Comparison of ENCODE assay signal across 9 cellular contexts in the genomic region with DNA sequence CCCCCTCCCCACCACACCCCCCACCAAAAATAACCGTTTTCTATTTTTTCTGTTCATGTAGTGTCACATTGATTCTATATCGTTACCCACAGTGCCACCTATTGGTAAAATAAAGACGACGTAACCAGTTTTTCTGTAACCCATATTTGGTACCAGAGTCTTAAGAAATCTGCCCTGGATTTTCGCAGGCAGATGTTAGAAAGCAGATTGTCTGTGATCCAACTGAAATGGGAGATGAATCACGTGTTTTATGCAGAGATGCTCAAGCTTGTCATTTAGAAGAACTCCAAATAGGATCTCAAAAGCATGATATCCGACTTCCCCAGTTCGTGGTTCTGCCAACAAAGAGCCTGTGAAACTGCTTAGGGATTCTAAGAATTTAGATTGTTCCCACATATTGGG.
DNase-seq lines count a peak whose midpoint lies in the region; ATAC-seq and TF ChIP-seq lines count a peak whose summit lies in the region.
"Had no signal": no experiment of that assay in that cellular context is flagged by ENCODE, and none has a peak within 500 bp of the region (broad histone marks: within the 10 kb centered on the region; RNA-seq: fewer than 3 reads in every experiment).

No MANE protein-coding gene starts in this region.

- TF ChIP-seq CTCF in endothelial cell (IDR thresholded peaks at IDR 0.05; ENCODE audit: unreplicated experiment), result peak; percentile 64
- TF ChIP-seq CTCF in mesothelial cell of epicardium (IDR thresholded peaks at IDR 0.05; ENCODE audit: unreplicated experiment), result peak; percentile 73

- H3K9me3 Mint-ChIP-seq in endothelial cell (ENCODE audit: unreplicated experiment), result no peaks in the 10 kb centered on the region
- peaks cover 7% of the 10 kb centered on the region for H3K9me3 Mint-ChIP-seq in mesothelial cell of epicardium
- H3K9me3 Mint-ChIP-seq in stimulated activated effector memory CD8-positive, alpha-beta T cell treated with anti-CD3 and anti-CD28 coated beads, Interleukin-12 subunit alpha, Interleukin-12 subunit beta, amount 100 ng/mL, for 72 hours, result no peaks in the 10 kb centered on the region

- H3K4me1 Mint-ChIP-seq in endothelial cell (ENCODE audit: unreplicated experiment) (peaks cover 7% of the 10 kb centered on the region), mesothelial cell of epicardium (peaks cover 5% of the 10 kb centered on the region)
- H3K4me1 Mint-ChIP-seq in stimulated activated effector memory CD8-positive, alpha-beta T cell treated with anti-CD3 and anti-CD28 coated beads, Interleukin-12 subunit alpha, Interleukin-12 subunit beta, amount 100 ng/mL, for 72 hours, result no peaks in the 10 kb centered on the region

- ATAC-seq in HG02870 (IDR thresholded peaks at IDR 0.05; ENCODE audit: unreplicated experiment) (peak; percentile 80), GM21367 (IDR thresholded peaks at IDR 0.05; ENCODE audit: unreplicated experiment) (no peak)
- ATAC-seq in stimulated activated effector memory CD8-positive, alpha-beta T cell treated with anti-CD3 and anti-CD28 coated beads, Interleukin-12 subunit alpha, Interleukin-12 subunit beta, amount 100 ng/mL, for 72 hours, result no peak

- H3K4me3 Mint-ChIP-seq in endothelial cell (ENCODE audit: unreplicated experiment) (no peak overlapping the region), mesothelial cell of epicardium (no peak overlapping the region)
- no peak overlapping the region for H3K4me3 Mint-ChIP-seq in stimulated activated effector memory CD8-positive, alpha-beta T cell treated with anti-CD3 and anti-CD28 coated beads, Interleukin-12 subunit alpha, Interleukin-12 subunit beta, amount 100 ng/mL, for 72 hours
- H3K4me3 Mint-ChIP-seq: activated naive CD8-positive, alpha-beta T cell had no signal

- DNase-seq in NCI-H446 (lab: John Stamatoyannopoulos, UW) (peak; percentile 5 to 54), NCI-H446 treated with DMSO at 0.1 percent for 48 hours (lab: John Stamatoyannopoulos, UW) (no peak), NCI-H82 (lab: John Stamatoyannopoulos, UW) (peak; percentile 73), endothelial cell (ENCODE audit: low spot score) (no peak), mesothelial cell of epicardium (ENCODE audit: low spot score in 2 of 2, unreplicated experiment in 2 of 2) (no peak)
- no peak for DNase-seq in stimulated activated effector memory CD8-positive, alpha-beta T cell treated with anti-CD3 and anti-CD28 coated beads, Interleukin-12 subunit alpha, Interleukin-12 subunit beta, amount 100 ng/mL, for 72 hours (ENCODE audit: low spot score in 2 of 2)

- H3K27me3 Mint-ChIP-seq in endothelial cell (ENCODE audit: unreplicated experiment) (peaks cover 1% of the 10 kb centered on the region), mesothelial cell of epicardium (ENCODE audit: low read depth) (no peaks in the 10 kb centered on the region)

- H3K27ac Mint-ChIP-seq in endothelial cell (ENCODE audit: unreplicated experiment) (no peak overlapping the region), mesothelial cell of epicardium (no peak overlapping the region)
- no peak overlapping the region for H3K27ac Mint-ChIP-seq in stimulated activated effector memory CD8-positive, alpha-beta T cell treated with anti-CD3 and anti-CD28 coated beads, Interleukin-12 subunit alpha, Interleukin-12 subunit beta, amount 100 ng/mL, for 72 hours
- H3K27ac Mint-ChIP-seq: activated naive CD8-positive, alpha-beta T cell had no signal

- no peaks in the 10 kb centered on the region for H3K36me3 Mint-ChIP-seq in endothelial cell (ENCODE audit: low read depth, unreplicated experiment)
- no peaks in the 10 kb centered on the region for H3K36me3 Mint-ChIP-seq in mesothelial cell of epicardium
- H3K36me3 Mint-ChIP-seq in stimulated activated effector memory CD8-positive, alpha-beta T cell treated with anti-CD3 and anti-CD28 coated beads, Interleukin-12 subunit alpha, Interleukin-12 subunit beta, amount 100 ng/mL, for 72 hours, result no peaks in the 10 kb centered on the region
- H3K36me3 Mint-ChIP-seq: activated naive CD8-positive, alpha-beta T cell had no signal

Comparison
In these comparisons a context has a peak if more than half of its experiments do, and no peak if none do; other contexts are left out.
1. DNase-seq: peak in NCI-H446 (2 of 2) and NCI-H82 (single experiment); none in NCI-H446 treated with DMSO at 0.1 percent for 48 hours (single experiment), endothelial cell (single experiment), mesothelial cell of epicardium (0 of 2) and stimulated activated effector memory CD8-positive, alpha-beta T cell treated with anti-CD3 and anti-CD28 coated beads, Interleukin-12 subunit alpha, Interleukin-12 subunit beta, amount 100 ng/mL, for 72 hours (0 of 2).